8 cellular contexts compared by ENCODE assay signal in the genomic region with DNA sequence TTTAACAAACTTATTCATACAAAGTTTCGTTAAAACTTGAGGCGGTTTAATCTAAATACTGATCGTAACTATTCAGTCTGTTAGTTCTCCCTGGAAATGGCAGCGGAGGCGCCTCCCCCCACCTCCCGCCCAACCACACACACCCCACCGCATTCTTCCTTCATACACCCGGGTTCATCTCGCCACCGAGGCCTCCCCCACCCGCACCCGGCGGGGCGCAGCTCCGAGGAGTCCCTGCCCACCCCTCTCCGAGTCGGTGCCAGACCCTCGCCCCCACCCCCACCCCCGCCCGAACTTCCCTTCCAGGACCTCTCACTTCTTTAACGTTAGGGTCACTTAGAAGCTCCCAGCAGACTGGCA. TPM values are rescaled to one million over a fixed set of nuclear protein-coding genes. Genes with fewer than 3 reads are reported as not detected.
DNase-seq lines count a peak whose midpoint lies in the region; ATAC-seq and TF ChIP-seq lines count a peak whose summit lies in the region.

No MANE protein-coding gene starts in this region.

- TF ChIP-seq CTCF in PC-9 (conservative IDR thresholded peaks at IDR 0.05) (no peak), mesothelial cell of epicardium (IDR thresholded peaks at IDR 0.05; ENCODE audit: unreplicated experiment) (no peak)

- H3K4me1 Mint-ChIP-seq in mesothelial cell of epicardium, result peaks cover 32% of the 10 kb centered on the region

- 1% methylated on average over 21 of the region's 21 CpGs for WGBS in aorta, 2 donors

- POLR2A ChIA-PET in PC-9 (lab: Charles Lee; ENCODE audit: unreplicated experiment), result no interaction called here

- H3K4me1 ChIP-seq in PC-9 (replicated peaks; ENCODE audit: insufficient read depth) (peaks cover 14% of the 10 kb centered on the region), aorta (ENCODE audit: control insufficient read depth in 1 of 2, insufficient read depth in 2 of 2, low read length in 2 of 2) (no peaks in the 10 kb centered on the region)

- no peaks in the 10 kb centered on the region for H3K36me3 Mint-ChIP-seq in mesothelial cell of epicardium

- no peaks in the 10 kb centered on the region for H3K27me3 Mint-ChIP-seq in mesothelial cell of epicardium (ENCODE audit: low read depth)

- H3K36me3 ChIP-seq in PC-9 (ENCODE audit: low read depth) (no peaks in the 10 kb centered on the region), aorta (ENCODE audit: control insufficient read depth in 1 of 2, insufficient read depth in 2 of 2, low read length in 1 of 2) (no peaks in the 10 kb centered on the region)

- no TSS peak for BruUV-seq in PC-9 (replicated peaks; lab: Mats Ljungman, UMichigan)

- H4K20me1 ChIP-seq in PC-9 (ENCODE audit: insufficient read depth), result peaks cover 13% of the 10 kb centered on the region; the same call in 1 of the 2 replicates

- H3K4me2 ChIP-seq in PC-9, result peak overlapping the region; percentile 90

- H3K27ac Mint-ChIP-seq in mesothelial cell of epicardium, result peak overlapping the region; percentile 94

- no peaks in the 10 kb centered on the region for H3K9me2 ChIP-seq in PC-9 (ENCODE audit: insufficient read depth)

- H3K79me2 ChIP-seq in PC-9 (ENCODE audit: low read depth), result peaks cover 32% of the 10 kb centered on the region

- H3K27ac ChIP-seq in PC-9 (peak overlapping the region; percentile 55), aorta (ENCODE audit: low read depth in 1 of 2, low read length in 2 of 2) (no peak overlapping the region)

- peak; percentile 28 for DNase-seq in stimulated activated CD4-positive, alpha-beta T cell treated with anti-CD3 and anti-CD28 coated beads, Interleukin-15, amount 100 ng/mL, for 24 hours
- no peak for DNase-seq in stimulated activated CD4-positive, alpha-beta T cell treated with anti-CD3 and anti-CD28 coated beads, Interleukin-4, amount 100 ng/mL, for 1 hour
- no peak for DNase-seq in PC-9
- peak; percentile 71 for DNase-seq in ecto neural progenitor cell (ENCODE audit: low spot score)
- DNase-seq in mesothelial cell of epicardium (ENCODE audit: low spot score in 2 of 2, unreplicated experiment in 2 of 2), result peak in 1 of 2 experiments; percentile 60
- peak; percentile 65 to 76 for DNase-seq in aorta
- no peak for DNase-seq in superior temporal gyrus (ENCODE audit: extremely low spot score)
- DNase-seq in pons (ENCODE audit: low spot score), result no peak

- CTCF ChIA-PET in PC-9 (lab: Charles Lee), result interaction anchor here (0.7 kb wide), 1 partner anchor 71 kb away, joined by 4 read pairs; no protein-coding TSS in a partner anchor

- no peaks in the 10 kb centered on the region for H3K27me3 ChIP-seq in PC-9 (ENCODE audit: insufficient read depth, low read depth)
- H3K27me3 ChIP-seq in aorta (ENCODE audit: control insufficient read depth in 1 of 2, insufficient read depth in 2 of 2, low read length in 1 of 2), result no peaks in the 10 kb centered on the region

- H2AFZ ChIP-seq in PC-9, result peak overlapping the region; percentile 49

- H3K9me3 Mint-ChIP-seq in mesothelial cell of epicardium, result no peaks in the 10 kb centered on the region

- H3K4me3 Mint-ChIP-seq in mesothelial cell of epicardium, result peak overlapping the region; percentile 80

- H3K4me3 ChIP-seq in PC-9 (peak overlapping the region; percentile 70), aorta (ENCODE audit: low read length in 2 of 2) (peak overlapping the region; percentile 54 to 97)

- intact Hi-C loops in PC-9 (cut with micrococcal nuclease; ENCODE audit: unreplicated experiment), result loop anchor here (2.0 to 5.0 kb wide), 2 partner anchors 65 to 193 kb away; no protein-coding TSS in a partner anchor
- intact Hi-C loops in aorta (cut with DNase I), result loop anchor here in 1 of 2 donors (10.0 kb wide), 1 partner anchor 121 kb away; no protein-coding TSS in a partner anchor

- ATAC-seq in aorta (ENCODE audit: low FRiP score), result no peak

- no peaks in the 10 kb centered on the region for H3K9me3 ChIP-seq in PC-9 (ENCODE audit: insufficient read depth, low read depth)
- no peaks in the 10 kb centered on the region for H3K9me3 ChIP-seq in aorta (ENCODE audit: control insufficient read depth, low read length)

- H3F3A ChIP-seq in PC-9 (ENCODE audit: insufficient read depth, low read depth), result peaks cover 25% of the 10 kb centered on the region

RNA-seq across cellular contexts. Expression of gene ZNF516, which starts 0.9 kb away (rescaled TPM):
- total RNA-seq in PC-9 (2021) (31.5 and 32.7 TPM in 2 replicates), mesothelial cell of epicardium (84.4 to 92.1 TPM (median 90.9 TPM) in 3 replicates), aorta (10 to 100 TPM; 26.0 to 55.6 TPM)
- polyA plus RNA-seq in aorta, result 1 to 10 TPM; 2.0 to 8.1 TPM

Comparison
In these comparisons a context has a peak if more than half of its experiments do, and no peak if none do; other contexts are left out.
1. DNase-seq: peak in stimulated activated CD4-positive, alpha-beta T cell treated with anti-CD3 and anti-CD28 coated beads, Interleukin-15, amount 100 ng/mL, for 24 hours (single experiment), ecto neural progenitor cell (single experiment) and aorta (2 of 2); none in stimulated activated CD4-positive, alpha-beta T cell treated with anti-CD3 and anti-CD28 coated beads, Interleukin-4, amount 100 ng/mL, for 1 hour (single experiment), PC-9 (0 of 2), superior temporal gyrus (single experiment) and pons (single experiment).